Comparison of ENCODE assay signal across 19 cellular contexts in genomic region chr1:43225168-43225567, GRCh38. TPM values are rescaled to one million over a fixed set of nuclear protein-coding genes. Genes with fewer than 3 reads are reported as not detected.
DNase-seq lines count a peak whose midpoint lies in the region; ATAC-seq and TF ChIP-seq lines count a peak whose summit lies in the region.
"Had no signal": no experiment of that assay in that cellular context is flagged by ENCODE, and none has a peak within 500 bp of the region (broad histone marks: within the 10 kb centered on the region; RNA-seq: fewer than 3 reads in every experiment).

No MANE protein-coding gene starts in this region.

- intact Hi-C loops in heart left ventricle (cut with DNase I), result loop anchor here in 4 of 10 donors (5.0 to 10.0 kb wide), 4 partner anchors 192 to 427 kb away; partner anchors contain the start of gene KDM4A (in 1 of the 4)

- H3K36me3 Mint-ChIP-seq in glutamatergic neuron (ENCODE audit: unreplicated experiment), result peaks cover 8% of the 10 kb centered on the region
- H3K36me3 Mint-ChIP-seq in activated CD8-positive, alpha-beta memory T cell treated with anti-CD3 and anti-CD28 coated beads, Interleukin-2, amount 10 ng/mL, durations not matched to agents 7 days and 5 days, result no peaks in the 10 kb centered on the region
- H3K36me3 Mint-ChIP-seq: activated naive CD4-positive, alpha-beta T cell treated with anti-CD3 and anti-CD28 coated beads, Interleukin-2, amount 50 U/mL, for 72 hours had no signal

- no peak for TF ChIP-seq CTCF in fibroblast of villous mesenchyme (IDR thresholded peaks at IDR 0.05; ENCODE audit: insufficient read depth, low read depth, low read length)
- no peak for TF ChIP-seq CTCF in heart left ventricle (IDR thresholded peaks at IDR 0.05)
- TF ChIP-seq CTCF in glutamatergic neuron (IDR thresholded peaks at IDR 0.05; ENCODE audit: partially characterized antibody, unreplicated experiment), result no peak

- no peak overlapping the region for H3K4me3 Mint-ChIP-seq in glutamatergic neuron (ENCODE audit: unreplicated experiment)
- H3K4me3 Mint-ChIP-seq in activated CD8-positive, alpha-beta memory T cell treated with anti-CD3 and anti-CD28 coated beads, Interleukin-2, amount 10 ng/mL, durations not matched to agents 7 days and 5 days, result no peak overlapping the region
- H3K4me3 Mint-ChIP-seq: IgD-negative memory B cell had no signal

- peak; percentile 27 for DNase-seq in EH (ENCODE audit: low read depth)
- peak; percentile 35 for DNase-seq in HT-29 (ENCODE audit: low spot score)
- peak; percentile 64 for DNase-seq in SW480 (ENCODE audit: low spot score)
- peak; percentile 56 for DNase-seq in fibroblast of villous mesenchyme (ENCODE audit: low read depth)
- no peak for DNase-seq in activated T-cell treated with anti-CD3 and anti-CD28 coated beads for 4 hours
- no peak for DNase-seq in heart left ventricle
- DNase-seq in glutamatergic neuron, result no peak
- no peak for DNase-seq in activated CD8-positive, alpha-beta memory T cell treated with anti-CD3 and anti-CD28 coated beads, Interleukin-2, amount 10 ng/mL, durations not matched to agents 7 days and 5 days
- DNase-seq: activated CD8-positive, alpha-beta memory T cell treated with anti-CD3 and anti-CD28 coated beads, Interleukin-2, amount 50 U/mL, for 4 hours; DMS79; NCI-H226; stomach had no signal

- CTCF ChIA-PET in activated CD8-positive, alpha-beta memory T cell treated with anti-CD3 and anti-CD28 coated beads, Interleukin-2, amount 10 ng/mL, durations not matched to agents 7 days and 5 days (lab: Charles Lee), result interaction anchor here (4.8 kb wide), 1 partner anchor 189 kb away, joined by 102 read pairs; no protein-coding TSS in a partner anchor

- H3K27me3 Mint-ChIP-seq in glutamatergic neuron (ENCODE audit: unreplicated experiment), result peaks cover 9% of the 10 kb centered on the region
- H3K27me3 Mint-ChIP-seq in activated CD8-positive, alpha-beta memory T cell treated with anti-CD3 and anti-CD28 coated beads, Interleukin-2, amount 10 ng/mL, durations not matched to agents 7 days and 5 days, result no peaks in the 10 kb centered on the region
- H3K27me3 Mint-ChIP-seq: IgD-negative memory B cell had no signal

- peaks cover 6% of the 10 kb centered on the region for H3K4me1 Mint-ChIP-seq in glutamatergic neuron (ENCODE audit: low read depth, unreplicated experiment)
- peaks cover 6% of the 10 kb centered on the region for H3K4me1 Mint-ChIP-seq in activated CD8-positive, alpha-beta memory T cell treated with anti-CD3 and anti-CD28 coated beads, Interleukin-2, amount 10 ng/mL, durations not matched to agents 7 days and 5 days

- no peak for ATAC-seq in heart left ventricle
- no peak for ATAC-seq in activated CD8-positive, alpha-beta memory T cell treated with anti-CD3 and anti-CD28 coated beads, Interleukin-2, amount 10 ng/mL, durations not matched to agents 7 days and 5 days
- ATAC-seq: activated CD4-positive, CD25-positive, alpha-beta regulatory T cell treated with anti-CD3 and anti-CD28 coated beads, Interleukin-2, amount 50 U/mL, for 24 hours; activated naive CD4-positive, alpha-beta T cell treated with anti-CD3 and anti-CD28 coated beads, Interleukin-2, amount 50 U/mL, for 72 hours had no signal

- no peaks in the 10 kb centered on the region for H3K27me3 ChIP-seq in heart left ventricle
- H3K27me3 ChIP-seq: BLaER1 treated with 17β-estradiol and CSF1 and Interleukin-3, amounts not matched to agents 10 nM and 100 nM; esophagus muscularis mucosa; stomach had no signal

- no peak overlapping the region for H3K4me3 ChIP-seq in fibroblast of villous mesenchyme (ENCODE audit: low read depth, low read length)
- H3K4me3 ChIP-seq in heart left ventricle, result no peak overlapping the region
- H3K4me3 ChIP-seq: BLaER1 treated with 17β-estradiol and CSF1 and Interleukin-3, amounts not matched to agents 10 nM and 100 nM; esophagus muscularis mucosa; stomach had no signal

- no peak overlapping the region for H3K27ac ChIP-seq in heart left ventricle
- H3K27ac ChIP-seq: BLaER1 treated with 17β-estradiol and CSF1 and Interleukin-3, amounts not matched to agents 10 nM and 100 nM; esophagus muscularis mucosa; stomach had no signal

- 61 to 72% (median 68%) methylated on average over 3 of the region's 3 CpGs for WGBS in heart left ventricle, 4 donors

- H3K9me3 ChIP-seq in heart left ventricle, result no peaks in the 10 kb centered on the region
- H3K9me3 ChIP-seq: BLaER1 treated with 17β-estradiol and CSF1 and Interleukin-3, amounts not matched to agents 10 nM and 100 nM; esophagus muscularis mucosa; stomach had no signal

- H3K4me1 ChIP-seq in heart left ventricle, result peaks cover 0 to 4% (median 0%) of the 10 kb centered on the region in 12 donors

- no peaks in the 10 kb centered on the region for H3K36me3 ChIP-seq in heart left ventricle
- H3K36me3 ChIP-seq: BLaER1 treated with 17β-estradiol and CSF1 and Interleukin-3, amounts not matched to agents 10 nM and 100 nM; esophagus muscularis mucosa; stomach had no signal

- H3K27ac Mint-ChIP-seq in glutamatergic neuron (ENCODE audit: unreplicated experiment), result no peak overlapping the region
- H3K27ac Mint-ChIP-seq in activated CD8-positive, alpha-beta memory T cell treated with anti-CD3 and anti-CD28 coated beads, Interleukin-2, amount 10 ng/mL, durations not matched to agents 7 days and 5 days, result no peak overlapping the region
- H3K27ac Mint-ChIP-seq: activated naive CD4-positive, alpha-beta T cell treated with anti-CD3 and anti-CD28 coated beads, Interleukin-2, amount 50 U/mL, for 72 hours; IgD-negative memory B cell had no signal

- H3K9me3 Mint-ChIP-seq in glutamatergic neuron (ENCODE audit: unreplicated experiment), result no peaks in the 10 kb centered on the region
- no peaks in the 10 kb centered on the region for H3K9me3 Mint-ChIP-seq in activated CD8-positive, alpha-beta memory T cell treated with anti-CD3 and anti-CD28 coated beads, Interleukin-2, amount 10 ng/mL, durations not matched to agents 7 days and 5 days (ENCODE audit: low read depth)
- H3K9me3 Mint-ChIP-seq: activated naive CD4-positive, alpha-beta T cell treated with anti-CD3 and anti-CD28 coated beads, Interleukin-2, amount 50 U/mL, for 72 hours; IgD-negative memory B cell had no signal

- TF ChIP-seq POLR2A in heart left ventricle (IDR thresholded peaks at IDR 0.05), result no peak

RNA-seq across cellular contexts. Expression of gene TMEM125, which starts 44.6 kb away (rescaled TPM):
- 64.2 and 65.2 TPM in 2 replicates for total RNA-seq in HT-29 (2014; rRNA removed; shearing (Covaris generic))
- under 0.01 TPM in 1 of 2 replicates, not detected in the other for total RNA-seq in fibroblast of villous mesenchyme
- total RNA-seq in heart left ventricle, result under 1 TPM in 4 of 9 donors, not detected in 5; 0.15 to 0.68 (median 0.47) TPM
- under 1 TPM; 0.11 to 0.30 TPM for polyA plus RNA-seq in heart left ventricle
- not detected for total RNA-seq in glutamatergic neuron (ENCODE audit: unreplicated experiment)
- total RNA-seq in activated CD8-positive, alpha-beta memory T cell treated with anti-CD3 and anti-CD28 coated beads, Interleukin-2, amount 10 ng/mL, durations not matched to agents 7 days and 5 days, result not detected
- total RNA-seq: lung microvascular endothelial cell; T-helper 1 cell treated with Interleukin-12 subunit alpha and Interleukin-12 subunit beta and Interleukin-4 antibody, amounts not matched to agents 30 ng/mL and 1 ng/mL, for 36 hours had no signal
- polyA plus RNA-seq: IgD-negative memory B cell had no signal

RNA-seq across cellular contexts. Expression of gene CFAP57, which starts 53.0 kb away (rescaled TPM):
- total RNA-seq in HT-29 (2014; rRNA removed; shearing (Covaris generic)), result 0.38 and 0.99 TPM in 2 replicates
- total RNA-seq in fibroblast of villous mesenchyme, result under 0.01 TPM in 2 replicates
- total RNA-seq in heart left ventricle, result under 1 TPM in 4 of 9 donors, not detected in 5; 0.07 to 0.34 (median 0.16) TPM
- polyA plus RNA-seq in heart left ventricle, result under 1 TPM; 0.08 to 0.12 TPM
- total RNA-seq in glutamatergic neuron (ENCODE audit: unreplicated experiment), result 5.0 TPM
- total RNA-seq in activated CD8-positive, alpha-beta memory T cell treated with anti-CD3 and anti-CD28 coated beads, Interleukin-2, amount 10 ng/mL, durations not matched to agents 7 days and 5 days, result under 1 TPM; 0.09 TPM
- total RNA-seq: esophagus muscularis mucosa had no signal

RNA-seq across cellular contexts. Expression of gene EBNA1BP2, which starts 53.1 kb away (rescaled TPM):
- total RNA-seq in HT-29 (2014; rRNA removed; shearing (Covaris generic)), result 112 and 134 TPM in 2 replicates
- total RNA-seq in fibroblast of villous mesenchyme (87.9 and 91.5 TPM in 2 replicates), heart left ventricle (10 to 100 TPM; 22.8 to 62.1 (median 27.2) TPM), glutamatergic neuron (ENCODE audit: unreplicated experiment) (31.3 TPM)
- 100 to 1,000 TPM in 1 of 2 donors, 10 to 100 TPM in 1; 32.9 to 166 TPM for polyA plus RNA-seq in heart left ventricle
- total RNA-seq in activated CD8-positive, alpha-beta memory T cell treated with anti-CD3 and anti-CD28 coated beads, Interleukin-2, amount 10 ng/mL, durations not matched to agents 7 days and 5 days, result 10 to 100 TPM; 60.0 to 68.7 TPM

Comparison
In these comparisons a context has a peak if more than half of its experiments do, and no peak if none do; other contexts are left out.
1. DNase-seq: peak in EH (single experiment), HT-29 (single experiment), SW480 (single experiment) and fibroblast of villous mesenchyme (single experiment); none in activated T-cell treated with anti-CD3 and anti-CD28 coated beads for 4 hours (single experiment), heart left ventricle (0 of 5), glutamatergic neuron (single experiment) and activated CD8-positive, alpha-beta memory T cell treated with anti-CD3 and anti-CD28 coated beads, Interleukin-2, amount 10 ng/mL, durations not matched to agents 7 days and 5 days (single experiment).
2. RNA of gene TMEM125, which starts 44.6 kb away (total RNA-seq): 64.2 to 65.2 TPM in HT-29; 0.15 to 0.68 TPM in heart left ventricle, not detected in glutamatergic neuron (single experiment), under 0.01 TPM in fibroblast of villous mesenchyme and not detected in activated CD8-positive, alpha-beta memory T cell treated with anti-CD3 and anti-CD28 coated beads, Interleukin-2, amount 10 ng/mL, durations not matched to agents 7 days and 5 days; every median in the first group is over 10 times any median in the second.